9 cellular contexts compared by ENCODE assay signal in genomic region chr9:129138476-129139232, GRCh38. TPM values are rescaled to one million over a fixed set of nuclear protein-coding genes. Genes with fewer than 3 reads are reported as not detected.
A peak's percentile ranks its signal among the peaks of the same experiment; 100 is the strongest.
DNase-seq lines count a peak whose midpoint lies in the region; ATAC-seq and TF ChIP-seq lines count a peak whose summit lies in the region.
"Had no signal": no experiment of that assay in that cellular context is flagged by ENCODE, and none has a peak within 500 bp of the region (broad histone marks: within the 10 kb centered on the region; RNA-seq: fewer than 3 reads in every experiment).

No MANE protein-coding gene starts in this region.

- peaks cover 2% of the 10 kb centered on the region; the same call in 1 of the 2 replicates for H3K36me3 ChIP-seq in Panc1 (ENCODE audit: control insufficient read depth, insufficient read depth, low read length)
- peaks cover 2 to 29% of the 10 kb centered on the region in 2 donors for H3K36me3 ChIP-seq in esophagus (ENCODE audit: control insufficient read depth in 2 of 2, insufficient read depth in 2 of 2, low read length in 1 of 2)

- TF ChIP-seq CTCF in Panc1 (IDR thresholded peaks at IDR 0.05), result no peak

- ATAC-seq in Panc1 (peak; percentile 68), GM21529 (IDR thresholded peaks at IDR 0.05; ENCODE audit: unreplicated experiment) (no peak), GM21619 (IDR thresholded peaks at IDR 0.05; ENCODE audit: unreplicated experiment) (no peak), HG03139 (IDR thresholded peaks at IDR 0.05; ENCODE audit: unreplicated experiment) (no peak)
- ATAC-seq in naive thymus-derived CD8-positive, alpha-beta T cell, result peak; percentile 1 to 2

- peak overlapping the region in 3 of 10 donors; percentile 87 to 96 (median 95) for H3K4me3 Mint-ChIP-seq in naive thymus-derived CD8-positive, alpha-beta T cell

- 36 to 38% methylated on average over 21 of the region's 21 CpGs for WGBS in esophagus, 2 donors

- intact Hi-C loops in Panc1 (cut with micrococcal nuclease; ENCODE audit: unreplicated experiment), result loop anchor here (10.0 kb wide), 1 partner anchor 476 kb away; no protein-coding TSS in a partner anchor

- no peaks in the 10 kb centered on the region for H3K27me3 Mint-ChIP-seq in naive thymus-derived CD8-positive, alpha-beta T cell

- H3K4me3 ChIP-seq in Panc1 (ENCODE audit: low read depth in 2 of 2, low read length in 2 of 2), result no peak overlapping the region
- H3K4me3 ChIP-seq in esophagus (ENCODE audit: low read depth in 1 of 2, low read length in 2 of 2), result no peak overlapping the region

- peak overlapping the region; percentile 69 for H3K27ac ChIP-seq in Panc1 (ENCODE audit: low read length)
- peak overlapping the region; percentile 99 to 100 for H3K27ac ChIP-seq in esophagus (ENCODE audit: low read depth in 2 of 2, low read length in 1 of 2)

- H3K27me3 ChIP-seq in Panc1 (ENCODE audit: control insufficient read depth, insufficient read depth, low read length), result no peaks in the 10 kb centered on the region
- H3K27me3 ChIP-seq in esophagus (ENCODE audit: control insufficient read depth in 1 of 2, insufficient read depth in 2 of 2, low read length in 2 of 2), result no peaks in the 10 kb centered on the region
- H3K27me3 ChIP-seq: neutrophil had no signal

- CTCF ChIA-PET in Panc1 (lab: Charles Lee), result interaction anchor here (0.6 to 2.1 kb wide), 6 partner anchors 13 to 485 kb away, joined by 3 to 14 read pairs (median 4); no protein-coding TSS in a partner anchor

- peaks cover 28% of the 10 kb centered on the region for H3K4me1 ChIP-seq in Panc1 (ENCODE audit: control insufficient read depth, insufficient read depth, low read length)
- H3K4me1 ChIP-seq in esophagus (ENCODE audit: control insufficient read depth in 2 of 2, insufficient read depth in 2 of 2, low read length in 1 of 2), result peaks cover 13 to 22% of the 10 kb centered on the region in 2 donors

- POLR2A ChIA-PET in Panc1 (lab: Charles Lee), result interaction anchor here (0.5 kb wide), 1 partner anchor 244 kb away, joined by 3 read pairs; no protein-coding TSS in a partner anchor
- POLR2A ChIA-PET in naive thymus-derived CD8-positive, alpha-beta T cell (lab: Charles Lee), result interaction anchor here (0.6 to 6.0 kb wide), 9 partner anchors 36 to 486 kb away, joined by 3 to 38 read pairs (median 8); partner anchors contain the start of gene NTMT1

- BruUV-seq in Panc1 (replicated peaks; lab: Mats Ljungman, UMichigan), result no TSS peak

- DNase-seq in AG08396 (ENCODE audit: low spot score) (peak; percentile 68), Panc1 (ENCODE audit: low read depth, low spot score) (no peak), NCI-H1436 treated with DMSO at 0.1 percent for 48 hours (lab: John Stamatoyannopoulos, UW) (no peak)
- DNase-seq in naive thymus-derived CD8-positive, alpha-beta T cell, result no peak

- H3K36me3 Mint-ChIP-seq in naive thymus-derived CD8-positive, alpha-beta T cell, result peaks cover 0 to 35% (median 10%) of the 10 kb centered on the region in 3 donors

- no peaks in the 10 kb centered on the region for H3K9me3 ChIP-seq in Panc1 (ENCODE audit: control insufficient read depth, insufficient read depth, low read depth, low read length)
- no peaks in the 10 kb centered on the region for H3K9me3 ChIP-seq in esophagus (ENCODE audit: control insufficient read depth in 2 of 2, insufficient read depth in 1 of 2, low read depth in 1 of 2, low read length in 1 of 2)
- H3K9me3 ChIP-seq: neutrophil had no signal

- peaks cover 14 to 38% (median 36%) of the 10 kb centered on the region in 4 donors for H3K4me1 Mint-ChIP-seq in naive thymus-derived CD8-positive, alpha-beta T cell

- in situ Hi-C loops in Panc1 (cut with HindIII; ENCODE audit: low pct_unique_long_range_greater_than_20kb, low sequenced_read_pairs), result no loop called here

- H3K27ac Mint-ChIP-seq in naive thymus-derived CD8-positive, alpha-beta T cell, result peak overlapping the region in 9 of 10 donors; percentile 21 to 99 (median 97)

- no peaks in the 10 kb centered on the region for H3K9me3 Mint-ChIP-seq in naive thymus-derived CD8-positive, alpha-beta T cell

RNA-seq across cellular contexts. Expression of gene PTPA, which starts 27.4 kb away (rescaled TPM):
- 114 TPM for total RNA-seq in Panc1 (2021; ENCODE audit: unreplicated experiment)
- 97.5 TPM for polyA plus RNA-seq in Panc1 (2012; ENCODE audit: insufficient read length)
- polyA plus RNA-seq in esophagus, result 100 to 1,000 TPM in 1 of 2 donors, 10 to 100 TPM in 1; 80.0 to 126 TPM
- 10 to 100 TPM; 59.7 to 60.6 TPM for total RNA-seq in naive thymus-derived CD8-positive, alpha-beta T cell
- 10 to 100 TPM; 13.7 to 15.5 (median 14.2) TPM for polyA plus RNA-seq in naive thymus-derived CD8-positive, alpha-beta T cell

RNA-seq across cellular contexts. Expression of gene CRAT, which starts 28.1 kb away (rescaled TPM):
- total RNA-seq in Panc1 (2021; ENCODE audit: unreplicated experiment), result 38.8 TPM
- 71.7 TPM for polyA plus RNA-seq in Panc1 (2012; ENCODE audit: insufficient read length)
- polyA plus RNA-seq in esophagus, result 10 to 100 TPM; 26.6 to 36.7 TPM
- total RNA-seq in naive thymus-derived CD8-positive, alpha-beta T cell, result 10 to 100 TPM; 10.9 to 11.3 TPM
- 10 to 100 TPM; 10.7 to 15.5 (median 11.9) TPM for polyA plus RNA-seq in naive thymus-derived CD8-positive, alpha-beta T cell

RNA-seq across cellular contexts. Expression of gene IER5L, which starts 39.4 kb away (rescaled TPM):
- total RNA-seq in Panc1 (2021; ENCODE audit: unreplicated experiment), result 44.6 TPM
- polyA plus RNA-seq in Panc1 (2012; ENCODE audit: insufficient read length), result 56.2 TPM
- 1 to 10 TPM; 5.4 to 8.4 TPM for polyA plus RNA-seq in esophagus
- 1 to 10 TPM; 7.5 to 8.8 TPM for total RNA-seq in naive thymus-derived CD8-positive, alpha-beta T cell
- under 1 TPM in 2 of 3 donors, not detected in 1; 0.05 to 0.49 TPM for polyA plus RNA-seq in naive thymus-derived CD8-positive, alpha-beta T cell

RNA-seq across cellular contexts. Expression of gene DOLPP1, which starts 57.7 kb away (rescaled TPM):
- total RNA-seq in Panc1 (2021; ENCODE audit: unreplicated experiment), result 13.7 TPM
- 15.8 TPM for polyA plus RNA-seq in Panc1 (2012; ENCODE audit: insufficient read length)
- 10 to 100 TPM; 11.4 to 16.5 TPM for polyA plus RNA-seq in esophagus
- total RNA-seq in naive thymus-derived CD8-positive, alpha-beta T cell, result 10 to 100 TPM in 1 of 2 experiments, 1 to 10 TPM in 1; 9.5 to 11.1 TPM
- polyA plus RNA-seq in naive thymus-derived CD8-positive, alpha-beta T cell, result 1 to 10 TPM; 5.7 to 7.9 (median 7.1) TPM

Comparison
In these comparisons a context has a peak if more than half of its experiments do, and no peak if none do; other contexts are left out.
1. ATAC-seq: peak in Panc1 (single experiment) and naive thymus-derived CD8-positive, alpha-beta T cell (2 of 2); none in GM21529 (single experiment), GM21619 (single experiment) and HG03139 (single experiment).